In the genomic region with DNA sequence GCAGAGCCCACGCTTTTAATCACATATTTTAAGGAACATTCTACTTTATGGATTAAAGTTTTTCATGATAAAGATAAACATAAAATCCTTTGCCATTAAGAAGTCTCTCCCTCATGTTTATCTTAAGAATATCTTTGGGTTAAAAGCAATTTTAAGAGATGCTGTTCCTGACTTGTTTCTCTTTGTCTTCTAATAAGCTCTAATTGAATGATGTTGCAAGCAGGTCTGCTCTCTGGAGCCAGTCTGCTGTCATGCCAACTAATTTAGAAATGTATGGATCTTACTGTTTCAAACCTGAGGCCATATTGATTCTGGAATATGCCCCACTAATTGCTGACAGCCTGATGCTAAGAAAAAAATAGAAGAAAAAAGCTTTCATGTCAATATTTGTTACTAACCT, we compare ENCODE assay signal across 19 cellular contexts.
DNase-seq lines count a peak whose midpoint lies in the region; ATAC-seq and TF ChIP-seq lines count a peak whose summit lies in the region.
"Had no signal": no experiment of that assay in that cellular context is flagged by ENCODE, and none has a peak within 500 bp of the region (broad histone marks: within the 10 kb centered on the region; RNA-seq: fewer than 3 reads in every experiment).

No MANE protein-coding gene starts in this region.

- intact Hi-C loops in activated naive CD4-positive, alpha-beta T cell treated with anti-CD3 and anti-CD28 coated beads for 36 hours (cut with micrococcal nuclease): no loop called here

- H3K27me3 ChIP-seq in BE2C: no peaks in the 10 kb centered on the region
- H3K27me3 ChIP-seq: MG63 had no signal

- no peaks in the 10 kb centered on the region for H3K4me1 Mint-ChIP-seq in activated naive CD4-positive, alpha-beta T cell treated with anti-CD3 and anti-CD28 coated beads for 36 hours (ENCODE audit: low read depth)

- no peak overlapping the region for H3K4me3 ChIP-seq in BE2C (ENCODE audit: low read depth, low read length)
- H3K4me3 ChIP-seq: GM23248, MG63, SK-N-MC had no signal

- H3K27ac Mint-ChIP-seq in activated naive CD4-positive, alpha-beta T cell treated with anti-CD3 and anti-CD28 coated beads for 36 hours: no peak overlapping the region
- H3K27ac Mint-ChIP-seq: H9; HFFc6; T-helper 2 cell treated with Interferon-gamma antibody and Interleukin-4, amounts not matched to agents 5 μg/mL and 100 μg/mL, for 36 hours had no signal

- CTCF ChIA-PET in activated naive CD4-positive, alpha-beta T cell treated with anti-CD3 and anti-CD28 coated beads for 36 hours (lab: Charles Lee): no interaction called here

- TF ChIP-seq CTCF in BE2C (IDR thresholded peaks at IDR 0.05; ENCODE audit: low read depth, low read length): no peak

- H3K4me3 Mint-ChIP-seq in activated naive CD4-positive, alpha-beta T cell treated with anti-CD3 and anti-CD28 coated beads for 36 hours: no peak overlapping the region
- H3K4me3 Mint-ChIP-seq: CD14-positive monocyte; H9; HFFc6; T-helper 2 cell treated with Interferon-gamma antibody and Interleukin-4, amounts not matched to agents 5 μg/mL and 100 μg/mL, for 36 hours had no signal

- peaks cover 14% of the 10 kb centered on the region for H3K9me3 ChIP-seq in BE2C

- ATAC-seq in SK-N-SH treated with all-trans-retinoic acid at 6 μM for 48 hours (peak; percentile 16; the same call in 1 of the 3 replicates), GM21390 (IDR thresholded peaks at IDR 0.05; ENCODE audit: unreplicated experiment) (no peak)

- H3K27me3 Mint-ChIP-seq in activated naive CD4-positive, alpha-beta T cell treated with anti-CD3 and anti-CD28 coated beads for 36 hours (ENCODE audit: low read depth): peaks cover 16% of the 10 kb centered on the region

- no peaks in the 10 kb centered on the region for H3K9me3 Mint-ChIP-seq in activated naive CD4-positive, alpha-beta T cell treated with anti-CD3 and anti-CD28 coated beads for 36 hours
- H3K9me3 Mint-ChIP-seq: H9; T-helper 2 cell treated with Interferon-gamma antibody and Interleukin-4, amounts not matched to agents 5 μg/mL and 100 μg/mL, for 36 hours had no signal

- DNase-seq in BE2C: peak; percentile 63
- peak; percentile 84 for DNase-seq in NCI-H1105 treated with DMSO at 0.1 percent for 48 hours (lab: John Stamatoyannopoulos, UW)
- DNase-seq in NCI-H748 (lab: John Stamatoyannopoulos, UW; ENCODE audit: unreplicated experiment): peak; percentile 91
- DNase-seq in GF-D8 (lab: John Stamatoyannopoulos, UW): no peak
- no peak for DNase-seq in activated naive CD4-positive, alpha-beta T cell treated with anti-CD3 and anti-CD28 coated beads for 36 hours
- DNase-seq in KG1 (lab: John Stamatoyannopoulos, UW): no peak
- DNase-seq: DMS79 treated with DMSO at 0.1 percent for 48 hours, GM23248, H9, HFFc6, MG63, NCI-H1048, NCI-H1694 treated with DMSO at 0.1 percent for 48 hours, Right ventricle myocardium superior had no signal

- H3K36me3 Mint-ChIP-seq in activated naive CD4-positive, alpha-beta T cell treated with anti-CD3 and anti-CD28 coated beads for 36 hours (ENCODE audit: low read depth): no peaks in the 10 kb centered on the region
- H3K36me3 Mint-ChIP-seq: CD14-positive monocyte had no signal

- H3K36me3 ChIP-seq in BE2C: no peaks in the 10 kb centered on the region
- H3K36me3 ChIP-seq: MG63 had no signal

- peaks cover 34% of the 10 kb centered on the region for H3K4me1 ChIP-seq in BE2C

TF ChIP-seq in SK-N-SH treated with all-trans-retinoic acid at 6 μM for 48 hours, 23 proteins besides CTCF, POLR2A, EP300 and RAD21:
- TF ChIP-seq ZNF70 (CRISPR knock-in tag; IDR thresholded peaks at IDR 0.05): no peak
- TF ChIP-seq TCF4 (CRISPR knock-in tag; IDR thresholded peaks at IDR 0.05; ENCODE audit: borderline replicate concordance): peak; percentile 96
- 0 out of 2 replicates have a peak, but pooled peaks have one; percentile 65 for TF ChIP-seq GLIS3 (CRISPR knock-in tag; IDR thresholded peaks at IDR 0.05)
- 0 out of 2 replicates have a peak, but pooled peaks have one; percentile 46 for TF ChIP-seq CREB5 (CRISPR knock-in tag; IDR thresholded peaks at IDR 0.05; ENCODE audit: low read depth)
- peak; percentile 99 for TF ChIP-seq ISL1 (CRISPR knock-in tag; IDR thresholded peaks at IDR 0.05)
- 0 out of 2 replicates have a peak, but pooled peaks have one; percentile 86 for TF ChIP-seq CSRNP3 (CRISPR knock-in tag; IDR thresholded peaks at IDR 0.05)
- peak; percentile 82; the same call in 1 of the 2 replicates for TF ChIP-seq ESRRG (CRISPR knock-in tag; IDR thresholded peaks at IDR 0.05)
- TF ChIP-seq ZNF8 (CRISPR knock-in tag; IDR thresholded peaks at IDR 0.05): no peak
- TF ChIP-seq, protein P1, sequence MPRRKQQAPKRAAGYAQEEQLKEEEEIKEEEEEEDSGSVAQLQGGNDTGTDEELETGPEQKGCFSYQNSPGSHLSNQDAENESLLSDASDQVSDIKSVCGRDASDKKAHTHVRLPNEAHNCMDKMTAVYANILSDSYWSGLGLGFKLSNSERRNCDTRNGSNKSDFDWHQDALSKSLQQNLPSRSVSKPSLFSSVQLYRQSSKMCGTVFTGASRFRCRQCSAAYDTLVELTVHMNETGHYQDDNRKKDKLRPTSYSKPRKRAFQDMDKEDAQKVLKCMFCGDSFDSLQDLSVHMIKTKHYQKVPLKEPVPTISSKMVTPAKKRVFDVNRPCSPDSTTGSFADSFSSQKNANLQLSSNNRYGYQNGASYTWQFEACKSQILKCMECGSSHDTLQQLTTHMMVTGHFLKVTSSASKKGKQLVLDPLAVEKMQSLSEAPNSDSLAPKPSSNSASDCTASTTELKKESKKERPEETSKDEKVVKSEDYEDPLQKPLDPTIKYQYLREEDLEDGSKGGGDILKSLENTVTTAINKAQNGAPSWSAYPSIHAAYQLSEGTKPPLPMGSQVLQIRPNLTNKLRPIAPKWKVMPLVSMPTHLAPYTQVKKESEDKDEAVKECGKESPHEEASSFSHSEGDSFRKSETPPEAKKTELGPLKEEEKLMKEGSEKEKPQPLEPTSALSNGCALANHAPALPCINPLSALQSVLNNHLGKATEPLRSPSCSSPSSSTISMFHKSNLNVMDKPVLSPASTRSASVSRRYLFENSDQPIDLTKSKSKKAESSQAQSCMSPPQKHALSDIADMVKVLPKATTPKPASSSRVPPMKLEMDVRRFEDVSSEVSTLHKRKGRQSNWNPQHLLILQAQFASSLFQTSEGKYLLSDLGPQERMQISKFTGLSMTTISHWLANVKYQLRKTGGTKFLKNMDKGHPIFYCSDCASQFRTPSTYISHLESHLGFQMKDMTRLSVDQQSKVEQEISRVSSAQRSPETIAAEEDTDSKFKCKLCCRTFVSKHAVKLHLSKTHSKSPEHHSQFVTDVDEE (CRISPR knock-in tag; IDR thresholded peaks at IDR 0.05): peak; percentile 85
- peak; percentile 76 for TF ChIP-seq SNAI2 (CRISPR knock-in tag; IDR thresholded peaks at IDR 0.05)
TF ChIP-seq in SK-N-SH treated with all-trans-retinoic acid at 6 μM for 48 hours: peak in this region for 8.

Comparison
In these comparisons a context has a peak if more than half of its experiments do, and no peak if none do; other contexts are left out.
1. DNase-seq: peak in BE2C (single experiment), NCI-H1105 treated with DMSO at 0.1 percent for 48 hours (single experiment) and NCI-H748 (single experiment); none in GF-D8 (single experiment), activated naive CD4-positive, alpha-beta T cell treated with anti-CD3 and anti-CD28 coated beads for 36 hours (single experiment) and KG1 (single experiment).